23 cellular contexts compared by ENCODE assay signal in genomic region chr2:60657673-60658072, GRCh38.
"Had no signal": no experiment of that assay in that cellular context is flagged by ENCODE, and none has a peak within 500 bp of the region (broad histone marks: within the 10 kb centered on the region; RNA-seq: fewer than 3 reads in every experiment).

No MANE protein-coding gene starts in this region.

- H3K4me1 Mint-ChIP-seq: natural killer cell, neural progenitor cell had no signal

- H3K27me3 Mint-ChIP-seq: stimulated activated naive B cell treated with anti-CD40 and anti-IgM and Interleukin-4, amounts not matched to agents 10 μg/mL and 1 μg/mL and 100 μg/mL, for 72 hours had no signal

- ATAC-seq: naive thymus-derived CD4-positive, alpha-beta T cell; natural killer cell; psoas muscle; right cardiac atrium; right lobe of liver; stimulated activated naive B cell treated with anti-CD40 and anti-IgM and Interleukin-4, amounts not matched to agents 10 μg/mL and 1 μg/mL and 100 μg/mL, for 72 hours had no signal

- DNase-seq: naive thymus-derived CD4-positive, alpha-beta T cell; natural killer cell; occipital lobe; ovary; posterior cingulate gyrus; psoas muscle; right cardiac atrium; right lobe of liver; sigmoid colon; small intestine; stimulated activated CD4-positive, alpha-beta T cell treated with anti-CD3 and anti-CD28 coated beads, Interleukin-15, amount 100 ng/mL, for 24 hours; stimulated activated CD4-positive, alpha-beta T cell treated with anti-CD3 and anti-CD28 coated beads, Interleukin-2, amount 100 ng/mL, for 24 hours; stimulated activated CD4-positive, alpha-beta T cell treated with anti-CD3 and anti-CD28 coated beads, Interleukin-2, amount 100 ng/mL, for 48 hours; stimulated activated CD4-positive, alpha-beta T cell treated with anti-CD3 and anti-CD28 coated beads, Interleukin-4, amount 100 ng/mL, for 24 hours; stimulated activated naive B cell treated with anti-CD40 and anti-IgM and Interleukin-4, amounts not matched to agents 10 μg/mL and 1 μg/mL and 100 μg/mL, for 72 hours; stimulated activated naive CD4-positive, alpha-beta T cell treated with Interleukin-2 at 50 U/mL for 16 hours; stomach; thyroid gland; trophoblast cell; upper lobe of left lung had no signal

- H3K9me3 Mint-ChIP-seq: naive thymus-derived CD4-positive, alpha-beta T cell; natural killer cell; neural progenitor cell had no signal

- H3K27ac Mint-ChIP-seq: naive thymus-derived CD4-positive, alpha-beta T cell; natural killer cell; nephron; neural progenitor cell; progenitor cell of endocrine pancreas; stimulated activated naive B cell treated with anti-CD40 and anti-IgM and Interleukin-4, amounts not matched to agents 10 μg/mL and 1 μg/mL and 100 μg/mL, for 72 hours had no signal

- H3K36me3 Mint-ChIP-seq: naive thymus-derived CD4-positive, alpha-beta T cell; natural killer cell; neural progenitor cell; stimulated activated naive B cell treated with anti-CD40 and anti-IgM and Interleukin-4, amounts not matched to agents 10 μg/mL and 1 μg/mL and 100 μg/mL, for 72 hours had no signal

- H3K4me3 Mint-ChIP-seq: naive thymus-derived CD4-positive, alpha-beta T cell; natural killer cell; nephron; neural progenitor cell; stimulated activated naive B cell treated with anti-CD40 and anti-IgM and Interleukin-4, amounts not matched to agents 10 μg/mL and 1 μg/mL and 100 μg/mL, for 72 hours had no signal
